ENCODE assay signal across 12 cellular contexts in genomic region chr3:197331131-197331530, GRCh38. TPM values are rescaled to one million over a fixed set of nuclear protein-coding genes. Genes with fewer than 3 reads are reported as not detected.
DNase-seq lines count a peak whose midpoint lies in the region; ATAC-seq and TF ChIP-seq lines count a peak whose summit lies in the region.
"Had no signal": no experiment of that assay in that cellular context is flagged by ENCODE, and none has a peak within 500 bp of the region (broad histone marks: within the 10 kb centered on the region; RNA-seq: fewer than 3 reads in every experiment).

No MANE protein-coding gene starts in this region.

- peak; percentile 15 for TF ChIP-seq CTCF in fibroblast of pulmonary artery (IDR thresholded peaks at IDR 0.05; ENCODE audit: low read length, missing control alignments)

- H3K27me3 ChIP-seq in GM23248 (replicated peaks; ENCODE audit: insufficient read depth) = no peaks in the 10 kb centered on the region; the same call in 1 of the 2 replicates
- H3K27me3 ChIP-seq: right lobe of liver, upper lobe of left lung had no signal

- H3K9me2 ChIP-seq in GM23248 (ENCODE audit: insufficient read depth) = no peaks in the 10 kb centered on the region

- H2AFZ ChIP-seq in GM23248 = no peak overlapping the region

- no peaks in the 10 kb centered on the region for H3K79me2 ChIP-seq in GM23248 (ENCODE audit: insufficient read depth)

- no peaks in the 10 kb centered on the region for H4K20me1 ChIP-seq in GM23248 (ENCODE audit: insufficient read depth)

- no peak overlapping the region for H3K4me3 ChIP-seq in GM23248
- no peak overlapping the region for H3K4me3 ChIP-seq in fibroblast of pulmonary artery (replicated peaks; ENCODE audit: low read depth, low read length)
- H3K4me3 ChIP-seq: right lobe of liver, upper lobe of left lung had no signal

- no peaks in the 10 kb centered on the region for H3K36me3 ChIP-seq in GM23248 (ENCODE audit: low read depth)
- H3K36me3 ChIP-seq: right lobe of liver, upper lobe of left lung had no signal

- no peak overlapping the region for H3K27ac ChIP-seq in GM23248
- H3K27ac ChIP-seq: right lobe of liver, upper lobe of left lung had no signal

- H3K9me3 ChIP-seq in GM23248 (ENCODE audit: low read depth) = no peaks in the 10 kb centered on the region
- H3K9me3 ChIP-seq: right lobe of liver, upper lobe of left lung had no signal

- no peak for ATAC-seq in esophagus mucosa
- ATAC-seq: CD8-positive, alpha-beta T cell had no signal

- H3F3A ChIP-seq in GM23248 (ENCODE audit: insufficient read depth) = peaks cover under 1% of the 10 kb centered on the region; the same call in 1 of the 2 replicates

- no peak overlapping the region for H3K4me2 ChIP-seq in GM23248 (ENCODE audit: unreplicated experiment)

- WGBS in GM23248 (ENCODE audit: low coverage in 1 of 2, low lambda C conversion rate in 2 of 2, missing lambda C conversion rate in 2 of 2), 2 experiments = 38 to 47% methylated on average over 3 of the region's 3 CpGs

- no peaks in the 10 kb centered on the region for H3K4me1 ChIP-seq in GM23248 (ENCODE audit: insufficient read depth)
- H3K4me1 ChIP-seq: right lobe of liver had no signal

- DNase-seq in AG08395 (ENCODE audit: low spot score) (peak; percentile 40), GM23248 (peak; percentile 30), SK-N-DZ (ENCODE audit: low spot score) (peak; percentile 55), fibroblast of pulmonary artery (ENCODE audit: low read depth) (no peak), activated gamma-delta T cell (lab: John Stamatoyannopoulos, UW) (no peak), H4 (ENCODE audit: low spot score) (no peak)
- DNase-seq in activated CD4-positive, alpha-beta T cell treated with anti-CD3 and anti-CD28 coated beads for 4 hours = no peak
- DNase-seq: CD8-positive, alpha-beta T cell; NCI-H446 treated with DMSO at 0.1 percent for 48 hours had no signal

- no peak overlapping the region for H3K9ac ChIP-seq in GM23248

- in situ Hi-C loops in GM23248 (cut with MboI) = no loop called here

RNA-seq across cellular contexts. Expression of gene DLG1, which starts 32.7 kb away (rescaled TPM):
- total RNA-seq in GM23248 (2014; rRNA removed; shearing (Covaris generic)) = 45.9 and 63.0 TPM in 2 replicates
- 19.6 and 23.2 TPM in 2 replicates for polyA plus RNA-seq in GM23248 (2016; fragmentation: Nextera tagmentation; extraction: Ambion mirVana)
- polyA plus RNA-seq in SK-N-DZ (2014; cell fraction: cytosol; rRNA removed) = 20.7 and 29.1 TPM in 2 replicates
- polyA plus RNA-seq in SK-N-DZ (2014; cell fraction: nucleus; rRNA removed) = 73.4 and 184 TPM in 2 replicates
- 46.6 and 64.5 TPM in 2 replicates for total RNA-seq in H4 (2014; rRNA removed; shearing (Covaris generic))
- total RNA-seq in esophagus mucosa = 113 TPM

Comparison
In these comparisons a context has a peak if more than half of its experiments do, and no peak if none do; other contexts are left out.
1. DNase-seq: peak in AG08395 (single experiment), GM23248 (single experiment) and SK-N-DZ (single experiment); none in fibroblast of pulmonary artery (single experiment), activated gamma-delta T cell (single experiment), H4 (single experiment) and activated CD4-positive, alpha-beta T cell treated with anti-CD3 and anti-CD28 coated beads for 4 hours (0 of 2).